Comparison of ENCODE assay signal across 34 cellular contexts in genomic region chr5:110431603-110432002, GRCh38.
"Had no signal": no experiment of that assay in that cellular context is flagged by ENCODE, and none has a peak within 500 bp of the region (broad histone marks: within the 10 kb centered on the region; RNA-seq: fewer than 3 reads in every experiment).

No MANE protein-coding gene starts in this region.

- H3K36me3 ChIP-seq: MG63 had no signal

- H3K9ac ChIP-seq: KMS-11 had no signal

- DNase-seq: Karpas-422, Kasumi-1, MG63, MM.1S, MV-4-11, NCI-H1048, NCI-H1092, NCI-H1092 treated with DMSO at 0.1 percent for 48 hours, NCI-H1105, NCI-H1105 treated with DMSO at 0.1 percent for 48 hours, NCI-H1417, NCI-H1417 treated with DMSO at 0.1 percent for 48 hours, NCI-H1436, NCI-H1436 treated with DMSO at 0.1 percent for 48 hours, NCI-H146, NCI-H1694, NCI-H1694 treated with DMSO at 0.1 percent for 48 hours, NCI-H187, NCI-H187 treated with DMSO at 0.1 percent for 48 hours, NCI-H1930, NCI-H2029, NCI-H2029 treated with DMSO at 0.1 percent for 48 hours, NCI-H2081, NCI-H2081 treated with DMSO at 0.1 percent for 48 hours, NCI-H2107, NCI-H2171, NCI-H2171 treated with DMSO at 0.1 percent for 48 hours, NCI-H2227 treated with DMSO at 0.1 percent for 48 hours, NCI-H226, NCI-H345, NCI-H446, NCI-H446 treated with DMSO at 0.1 percent for 48 hours, NCI-H510A had no signal

- H3K27ac ChIP-seq: KMS-11 had no signal

- H3K4me2 ChIP-seq: KMS-11 had no signal

- H3K4me3 ChIP-seq: MG63 had no signal
